In genomic region chr19:54191671-54192453, GRCh38 we compare ENCODE assay signal across 8 cellular contexts. TPM values are rescaled to one million over a fixed set of nuclear protein-coding genes. Genes with fewer than 3 reads are reported as not detected.
DNase-seq lines count a peak whose midpoint lies in the region; ATAC-seq, FAIRE-seq and TF ChIP-seq lines count a peak whose summit lies in the region.

No MANE protein-coding gene starts in this region.

- intact Hi-C loops in activated CD4-positive, alpha-beta T cell treated with anti-CD3 and anti-CD28 coated beads, Interleukin-2, amount 10 ng/mL, durations not matched to agents 24 days and 14 days (cut with micrococcal nuclease), result loop anchor here (5.0 kb wide), 1 partner anchor 270 kb away; the partner anchor contains the start of gene LENG9
- intact Hi-C loops in activated T-helper 2 cell treated with anti-CD3 and anti-CD28 coated beads, Interferon-gamma antibody, Interleukin-2, Interleukin-4, amounts not matched to agents 10 μg/mL and 5 μg/mL and 100 μg/mL, durations not matched to agents 14 hours and 24 hours and 36 hours (cut with micrococcal nuclease), result loop anchor here (5.0 kb wide), 1 partner anchor 325 kb away; the partner anchor contains the start of gene MYADM
- intact Hi-C loops in kidney (cut with DNase I), result no loop called here

- H3K9ac ChIP-seq in kidney (ENCODE audit: low read length in 2 of 2), result peak overlapping the region; percentile 68 to 77

- H3K36me3 Mint-ChIP-seq in activated CD4-positive, alpha-beta T cell treated with anti-CD3 and anti-CD28 coated beads, Interleukin-2, amount 10 ng/mL, durations not matched to agents 24 days and 14 days (ENCODE audit: low read depth), result peaks cover 27% of the 10 kb centered on the region
- peaks cover 31% of the 10 kb centered on the region for H3K36me3 Mint-ChIP-seq in activated T-helper 2 cell treated with anti-CD3 and anti-CD28 coated beads, Interferon-gamma antibody, Interleukin-2, Interleukin-4, amounts not matched to agents 10 μg/mL and 5 μg/mL and 100 μg/mL, durations not matched to agents 14 hours and 24 hours and 36 hours (ENCODE audit: low read depth)

- FAIRE-seq in kidney (lab: Jason Lieb, UNC), result no peak

- WGBS in thymus, result 62% methylated on average over 25 of the region's 25 CpGs

- peak overlapping the region; percentile 80 for H3K27ac Mint-ChIP-seq in activated CD4-positive, alpha-beta T cell treated with anti-CD3 and anti-CD28 coated beads, Interleukin-2, amount 10 ng/mL, durations not matched to agents 24 days and 14 days
- H3K27ac Mint-ChIP-seq in activated T-helper 2 cell treated with anti-CD3 and anti-CD28 coated beads, Interferon-gamma antibody, Interleukin-2, Interleukin-4, amounts not matched to agents 10 μg/mL and 5 μg/mL and 100 μg/mL, durations not matched to agents 14 hours and 24 hours and 36 hours, result peak overlapping the region; percentile 63

- no peaks in the 10 kb centered on the region for H3K9me3 Mint-ChIP-seq in activated CD4-positive, alpha-beta T cell treated with anti-CD3 and anti-CD28 coated beads, Interleukin-2, amount 10 ng/mL, durations not matched to agents 24 days and 14 days
- H3K9me3 Mint-ChIP-seq in activated T-helper 2 cell treated with anti-CD3 and anti-CD28 coated beads, Interferon-gamma antibody, Interleukin-2, Interleukin-4, amounts not matched to agents 10 μg/mL and 5 μg/mL and 100 μg/mL, durations not matched to agents 14 hours and 24 hours and 36 hours, result no peaks in the 10 kb centered on the region

- peak overlapping the region; percentile 85 for H3K4me3 Mint-ChIP-seq in activated CD4-positive, alpha-beta T cell treated with anti-CD3 and anti-CD28 coated beads, Interleukin-2, amount 10 ng/mL, durations not matched to agents 24 days and 14 days
- H3K4me3 Mint-ChIP-seq in activated T-helper 2 cell treated with anti-CD3 and anti-CD28 coated beads, Interferon-gamma antibody, Interleukin-2, Interleukin-4, amounts not matched to agents 10 μg/mL and 5 μg/mL and 100 μg/mL, durations not matched to agents 14 hours and 24 hours and 36 hours (ENCODE audit: low read depth), result peak overlapping the region; percentile 85

- H3K27me3 ChIP-seq in thymus (ENCODE audit: control insufficient read depth, insufficient read depth), result no peaks in the 10 kb centered on the region

- H3K36me3 ChIP-seq in kidney (ENCODE audit: control insufficient read depth in 1 of 2, insufficient read depth in 2 of 2, low read length in 2 of 2) (peaks cover 4 to 8% of the 10 kb centered on the region in 2 donors), thymus (ENCODE audit: control insufficient read depth, insufficient read depth) (peaks cover 17% of the 10 kb centered on the region)

- H3K4me1 ChIP-seq in kidney (ENCODE audit: control insufficient read depth in 1 of 2, insufficient read depth in 1 of 2, low read depth in 1 of 2, low read length in 2 of 2) (peaks cover 13 to 15% of the 10 kb centered on the region in 2 donors), thymus (ENCODE audit: control insufficient read depth, insufficient read depth, low read length) (peaks cover 19% of the 10 kb centered on the region)

- H3K9me3 ChIP-seq in kidney (ENCODE audit: control insufficient read depth in 1 of 2, low read length in 2 of 2) (no peaks in the 10 kb centered on the region), thymus (ENCODE audit: control insufficient read depth) (no peaks in the 10 kb centered on the region)

- peak overlapping the region; percentile 100 for H3K27ac ChIP-seq in kidney (ENCODE audit: low read depth in 2 of 2, low read length in 2 of 2)
- peak overlapping the region; percentile 99 for H3K27ac ChIP-seq in thymus (ENCODE audit: low read depth)

- DNase-seq in activated CD4-positive, alpha-beta T cell treated with anti-CD3 and anti-CD28 coated beads, Interleukin-2, amount 10 ng/mL, durations not matched to agents 24 days and 14 days, result no peak
- DNase-seq in activated CD4-positive, alpha-beta T cell treated with anti-CD3 and anti-CD28 coated beads for 4 hours, result no peak
- DNase-seq in activated T-helper 2 cell treated with anti-CD3 and anti-CD28 coated beads, Interferon-gamma antibody, Interleukin-2, Interleukin-4, amounts not matched to agents 10 μg/mL and 5 μg/mL and 100 μg/mL, durations not matched to agents 14 hours and 24 hours and 36 hours (ENCODE audit: low spot score), result no peak
- DNase-seq in kidney (peak; percentile 81), erythroblast (lab: John Stamatoyannopoulos, UW) (no peak)
- DNase-seq in effector CD4-positive, alpha-beta T cell, result no peak

- TF ChIP-seq POLR2A in erythroblast (IDR thresholded peaks at IDR 0.05; ENCODE audit: low read length), result no peak

- peak overlapping the region; percentile 68 to 79 for H3K4me3 ChIP-seq in kidney (ENCODE audit: low read length in 2 of 2)
- peak overlapping the region; percentile 84 for H3K4me3 ChIP-seq in thymus (ENCODE audit: low read length)

- peaks cover 28% of the 10 kb centered on the region for H3K4me1 Mint-ChIP-seq in activated CD4-positive, alpha-beta T cell treated with anti-CD3 and anti-CD28 coated beads, Interleukin-2, amount 10 ng/mL, durations not matched to agents 24 days and 14 days
- H3K4me1 Mint-ChIP-seq in activated T-helper 2 cell treated with anti-CD3 and anti-CD28 coated beads, Interferon-gamma antibody, Interleukin-2, Interleukin-4, amounts not matched to agents 10 μg/mL and 5 μg/mL and 100 μg/mL, durations not matched to agents 14 hours and 24 hours and 36 hours (ENCODE audit: low read depth), result peaks cover 22% of the 10 kb centered on the region

- H3K27me3 Mint-ChIP-seq in activated CD4-positive, alpha-beta T cell treated with anti-CD3 and anti-CD28 coated beads, Interleukin-2, amount 10 ng/mL, durations not matched to agents 24 days and 14 days, result no peaks in the 10 kb centered on the region
- H3K27me3 Mint-ChIP-seq in activated T-helper 2 cell treated with anti-CD3 and anti-CD28 coated beads, Interferon-gamma antibody, Interleukin-2, Interleukin-4, amounts not matched to agents 10 μg/mL and 5 μg/mL and 100 μg/mL, durations not matched to agents 14 hours and 24 hours and 36 hours (ENCODE audit: low read depth), result no peaks in the 10 kb centered on the region

- ATAC-seq in HG02973 (IDR thresholded peaks at IDR 0.05; ENCODE audit: unreplicated experiment), result no peak

- TF ChIP-seq CTCF in kidney (IDR thresholded peaks at IDR 0.05; ENCODE audit: borderline replicate concordance, extremely low read depth, insufficient read depth), result no peak

RNA-seq across cellular contexts. Expression of gene TSEN34, which starts 0.8 kb away (rescaled TPM):
- 17.9 and 18.4 TPM in 2 replicates for total RNA-seq in activated CD4-positive, alpha-beta T cell treated with anti-CD3 and anti-CD28 coated beads, Interleukin-2, amount 10 ng/mL, durations not matched to agents 24 days and 14 days
- 16.8 and 19.0 TPM in 2 replicates for total RNA-seq in activated T-helper 2 cell treated with anti-CD3 and anti-CD28 coated beads, Interferon-gamma antibody, Interleukin-2, Interleukin-4, amounts not matched to agents 10 μg/mL and 5 μg/mL and 100 μg/mL, durations not matched to agents 14 hours and 24 hours and 36 hours
- 33.8 TPM for total RNA-seq in kidney
- polyA plus RNA-seq in kidney (ENCODE audit: insufficient read depth, low read depth, low replicate concordance) (51.0 TPM), thymus (38.8 TPM)

RNA-seq across cellular contexts. Expression of gene MBOAT7, which starts 2.5 kb away (rescaled TPM):
- total RNA-seq in activated CD4-positive, alpha-beta T cell treated with anti-CD3 and anti-CD28 coated beads, Interleukin-2, amount 10 ng/mL, durations not matched to agents 24 days and 14 days, result 289 and 291 TPM in 2 replicates
- 311 and 318 TPM in 2 replicates for total RNA-seq in activated T-helper 2 cell treated with anti-CD3 and anti-CD28 coated beads, Interferon-gamma antibody, Interleukin-2, Interleukin-4, amounts not matched to agents 10 μg/mL and 5 μg/mL and 100 μg/mL, durations not matched to agents 14 hours and 24 hours and 36 hours
- 64.4 TPM for total RNA-seq in kidney
- polyA plus RNA-seq in kidney (ENCODE audit: insufficient read depth, low read depth, low replicate concordance), result 41.6 TPM
- 24.6 TPM for polyA plus RNA-seq in thymus

RNA-seq across cellular contexts. Expression of gene RPS9, which starts 8.8 kb away (rescaled TPM):
- 1,530 and 1,555 TPM in 2 replicates for total RNA-seq in activated CD4-positive, alpha-beta T cell treated with anti-CD3 and anti-CD28 coated beads, Interleukin-2, amount 10 ng/mL, durations not matched to agents 24 days and 14 days
- 1,460 and 1,467 TPM in 2 replicates for total RNA-seq in activated T-helper 2 cell treated with anti-CD3 and anti-CD28 coated beads, Interferon-gamma antibody, Interleukin-2, Interleukin-4, amounts not matched to agents 10 μg/mL and 5 μg/mL and 100 μg/mL, durations not matched to agents 14 hours and 24 hours and 36 hours
- 1,209 TPM for total RNA-seq in kidney
- polyA plus RNA-seq in kidney (ENCODE audit: insufficient read depth, low read depth, low replicate concordance), result 2,020 TPM
- polyA plus RNA-seq in thymus, result 3,716 TPM

RNA-seq across cellular contexts. Expression of gene TMC4, which starts 18.9 kb away (rescaled TPM):
- 0.54 and 1.1 TPM in 2 replicates for total RNA-seq in activated CD4-positive, alpha-beta T cell treated with anti-CD3 and anti-CD28 coated beads, Interleukin-2, amount 10 ng/mL, durations not matched to agents 24 days and 14 days
- 0.16 and 0.37 TPM in 2 replicates for total RNA-seq in activated T-helper 2 cell treated with anti-CD3 and anti-CD28 coated beads, Interferon-gamma antibody, Interleukin-2, Interleukin-4, amounts not matched to agents 10 μg/mL and 5 μg/mL and 100 μg/mL, durations not matched to agents 14 hours and 24 hours and 36 hours
- total RNA-seq in kidney, result 98.9 TPM
- polyA plus RNA-seq in kidney (ENCODE audit: insufficient read depth, low read depth, low replicate concordance), result 64.6 TPM
- polyA plus RNA-seq in thymus, result 15.4 TPM

RNA-seq across cellular contexts. Expression of gene LILRB3, which starts 30.9 kb away (rescaled TPM):
- total RNA-seq in activated CD4-positive, alpha-beta T cell treated with anti-CD3 and anti-CD28 coated beads, Interleukin-2, amount 10 ng/mL, durations not matched to agents 24 days and 14 days, result 0.26 TPM in 1 of 2 replicates, not detected in the other
- total RNA-seq in activated T-helper 2 cell treated with anti-CD3 and anti-CD28 coated beads, Interferon-gamma antibody, Interleukin-2, Interleukin-4, amounts not matched to agents 10 μg/mL and 5 μg/mL and 100 μg/mL, durations not matched to agents 14 hours and 24 hours and 36 hours, result 0.64 TPM in 1 of 2 replicates, not detected in the other
- total RNA-seq in kidney, result 10.0 TPM
- polyA plus RNA-seq in kidney (ENCODE audit: insufficient read depth, low read depth, low replicate concordance) (1.4 TPM), thymus (15.5 TPM)
